Comparison of ENCODE assay signal across 8 cellular contexts in the genomic region with DNA sequence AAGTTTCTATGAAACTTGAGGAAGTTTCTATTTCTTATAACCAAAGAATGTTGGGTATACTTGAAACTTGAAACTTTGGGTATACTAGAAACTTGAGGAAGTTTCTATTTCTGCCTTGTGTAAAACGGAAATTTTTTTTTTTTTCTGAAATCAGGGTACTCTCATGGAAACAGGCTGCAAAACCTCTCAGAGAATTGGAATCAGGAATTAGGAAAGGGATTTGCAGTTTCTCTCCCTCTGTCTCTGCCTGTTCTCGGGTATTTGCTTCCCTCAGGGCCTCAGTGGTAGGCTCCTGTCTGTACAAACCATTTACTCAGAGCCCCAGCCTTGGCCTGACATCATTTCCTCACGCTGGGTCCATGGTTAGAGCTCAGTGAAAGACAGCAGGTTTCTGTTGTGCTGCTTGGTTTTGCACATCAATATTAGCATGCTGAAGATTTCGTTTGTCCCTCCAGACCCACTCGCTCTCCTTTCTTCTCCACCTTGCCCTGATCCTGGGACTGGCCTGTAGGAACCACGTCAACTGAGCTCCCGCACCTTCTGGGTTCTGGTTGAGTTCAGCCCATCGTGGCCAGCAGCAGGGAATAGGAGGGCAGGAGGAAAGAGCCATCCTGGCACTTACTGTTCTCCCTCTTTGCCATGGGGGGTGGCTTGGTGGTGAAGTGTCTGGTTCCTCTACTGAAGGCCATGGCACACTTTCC.
DNase-seq lines count a peak whose midpoint lies in the region; ATAC-seq and TF ChIP-seq lines count a peak whose summit lies in the region.

No MANE protein-coding gene starts in this region.

- H3K36me3 ChIP-seq in OCI-LY3 (replicated peaks; ENCODE audit: low read depth, low read length) (no peaks in the 10 kb centered on the region), upper lobe of right lung (no peaks in the 10 kb centered on the region)

- H3K27ac ChIP-seq in OCI-LY3 (ENCODE audit: low read length) (peak overlapping the region; percentile 86), upper lobe of right lung (peak overlapping the region; percentile 85)

- ATAC-seq in GM18508 (IDR thresholded peaks at IDR 0.05; ENCODE audit: insufficient read depth, unreplicated experiment) (peak; percentile 48), HG02642 (IDR thresholded peaks at IDR 0.05; ENCODE audit: poor library complexity, unreplicated experiment) (peak; percentile 83), upper lobe of right lung (peak; percentile 6)

- peak overlapping the region; percentile 10; the same call in 1 of the 2 replicates for H2AFZ ChIP-seq in OCI-LY3 (ENCODE audit: low read depth, low read length)

- no peaks in the 10 kb centered on the region for H3K9me3 ChIP-seq in OCI-LY3 (ENCODE audit: insufficient read depth, low read length)
- no peaks in the 10 kb centered on the region for H3K9me3 ChIP-seq in upper lobe of right lung

- H3K27me3 ChIP-seq in OCI-LY3 (ENCODE audit: low read depth, low read length) (no peaks in the 10 kb centered on the region), upper lobe of right lung (no peaks in the 10 kb centered on the region)

- peak overlapping the region; percentile 67 for H3K4me2 ChIP-seq in OCI-LY3 (ENCODE audit: low read length)

- intact Hi-C loops in upper lobe of right lung (cut with DNase I): no loop called here

- H3K4me1 ChIP-seq in OCI-LY3 (ENCODE audit: low read length): peaks cover 66% of the 10 kb centered on the region
- H3K4me1 ChIP-seq in upper lobe of right lung: peaks cover 61% of the 10 kb centered on the region

- peak overlapping the region; percentile 29 for H3K4me3 ChIP-seq in OCI-LY3 (ENCODE audit: low read length)
- H3K4me3 ChIP-seq in astrocyte of the spinal cord (ENCODE audit: low read depth, low read length): no peak overlapping the region
- no peak overlapping the region for H3K4me3 ChIP-seq in upper lobe of right lung

- in situ Hi-C loops in astrocyte of the spinal cord (cut with HindIII; ENCODE audit: low sequenced_read_pairs): no loop called here

- peak overlapping the region; percentile 50; the same call in 1 of the 2 replicates for H3K9ac ChIP-seq in OCI-LY3 (ENCODE audit: low read length)

- no peaks in the 10 kb centered on the region for H4K20me1 ChIP-seq in OCI-LY3 (ENCODE audit: insufficient read depth, low read length)

- no peaks in the 10 kb centered on the region for H3K79me2 ChIP-seq in OCI-LY3 (ENCODE audit: low read length)

- DNase-seq in astrocyte of the spinal cord (ENCODE audit: low read depth, low spot score) (peak; percentile 78), mesenteric fat pad (ENCODE audit: low spot score) (peak; percentile 71), upper lobe of right lung (no peak), H4 (ENCODE audit: low spot score) (no peak), NCI-H774 (lab: John Stamatoyannopoulos, UW) (no peak)

- TF ChIP-seq CTCF in OCI-LY3 (IDR thresholded peaks at IDR 0.05; ENCODE audit: low read depth, low read length) (no peak), astrocyte of the spinal cord (IDR thresholded peaks at IDR 0.05; ENCODE audit: low read depth, low read length) (no peak), upper lobe of right lung (IDR thresholded peaks at IDR 0.05) (no peak)

Comparison
In these comparisons a context has a peak if more than half of its experiments do, and no peak if none do; other contexts are left out.
1. ATAC-seq: peak in every context shown above with its lines; median percentile 83 in HG02642; 48 in GM18508; 6 in upper lobe of right lung.
2. DNase-seq: peak in astrocyte of the spinal cord (single experiment) and mesenteric fat pad (single experiment); none in upper lobe of right lung (single experiment), H4 (single experiment) and NCI-H774 (single experiment).